Comparison of ENCODE assay signal across 17 cellular contexts in the genomic region with DNA sequence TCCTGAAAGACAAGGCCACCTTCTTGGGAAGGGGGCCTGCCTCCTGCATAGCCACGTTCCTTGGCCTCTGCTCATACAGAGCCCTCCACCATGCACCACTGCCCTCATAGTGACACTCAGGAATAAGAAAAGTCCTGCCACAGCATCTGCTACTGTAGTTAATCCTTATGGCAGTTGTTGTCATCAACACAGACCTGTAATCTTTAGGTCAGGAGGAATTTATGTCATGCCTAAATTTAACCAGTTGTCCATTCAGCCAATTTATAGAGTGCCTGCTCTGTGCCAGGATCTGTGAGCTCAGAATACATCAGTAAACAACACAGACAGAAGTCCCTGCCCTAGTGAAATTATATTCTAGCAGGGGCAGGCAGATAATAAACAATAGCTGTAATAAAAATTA. TPM values are rescaled to one million over a fixed set of nuclear protein-coding genes. Genes with fewer than 3 reads are reported as not detected.
"Had no signal": no experiment of that assay in that cellular context is flagged by ENCODE, and none has a peak within 500 bp of the region (broad histone marks: within the 10 kb centered on the region; RNA-seq: fewer than 3 reads in every experiment).

No MANE protein-coding gene starts in this region.

- ATAC-seq: gastroesophageal sphincter, left lung, natural killer cell had no signal

- H3K36me3 ChIP-seq: left lung, neutrophil, stomach, uterus had no signal

- H3K27ac Mint-ChIP-seq: activated CD4-positive, alpha-beta T cell treated with anti-CD3 and anti-CD28 coated beads, Interleukin-2, amount 10 ng/mL, durations not matched to agents 7 days and 5 days; activated T-helper 1 cell treated with anti-CD3 and anti-CD28 coated beads, Interleukin-12 subunit alpha, Interleukin-12 subunit beta, Interleukin-2, Interleukin-4 antibody, amounts not matched to agents 30 ng/mL and 10 ng/mL and 1 ng/mL, durations not matched to agents 14 hours and 24 hours and 36 hours; memory B cell; natural killer cell; T-helper 2 cell treated with Interferon-gamma antibody and Interleukin-4, amounts not matched to agents 5 μg/mL and 100 μg/mL, for 36 hours had no signal

- DNase-seq: activated CD4-positive, alpha-beta T cell treated with anti-CD3 and anti-CD28 coated beads, Interleukin-2, amount 10 ng/mL, durations not matched to agents 7 days and 5 days; activated CD8-positive, alpha-beta memory T cell treated with anti-CD3 and anti-CD28 coated beads for 24 hours; activated naive CD4-positive, alpha-beta T cell; erythroblast; left lung; natural killer cell; spleen; stomach; uterus had no signal

- H3K9me3 Mint-ChIP-seq: activated CD4-positive, alpha-beta T cell treated with anti-CD3 and anti-CD28 coated beads, Interleukin-2, amount 10 ng/mL, durations not matched to agents 7 days and 5 days; activated T-helper 1 cell treated with anti-CD3 and anti-CD28 coated beads, Interleukin-12 subunit alpha, Interleukin-12 subunit beta, Interleukin-2, Interleukin-4 antibody, amounts not matched to agents 30 ng/mL and 10 ng/mL and 1 ng/mL, durations not matched to agents 14 hours and 24 hours and 36 hours; memory B cell; natural killer cell; T-helper 2 cell treated with Interferon-gamma antibody and Interleukin-4, amounts not matched to agents 5 μg/mL and 100 μg/mL, for 36 hours had no signal

- H3K27ac ChIP-seq: gastroesophageal sphincter, hepatocyte, left lung, neutrophil, parathyroid adenoma, stomach, uterus had no signal

- H2AFZ ChIP-seq: hepatocyte, parathyroid adenoma had no signal

- H3K79me2 ChIP-seq: hepatocyte, parathyroid adenoma had no signal

- H3K27me3 ChIP-seq: gastroesophageal sphincter, hepatocyte, left lung, neutrophil, spleen, stomach, uterus had no signal

- H3K4me1 Mint-ChIP-seq: activated CD4-positive, alpha-beta T cell treated with anti-CD3 and anti-CD28 coated beads, Interleukin-2, amount 10 ng/mL, durations not matched to agents 7 days and 5 days; memory B cell; natural killer cell had no signal

- H3K4me3 ChIP-seq: gastroesophageal sphincter, hepatocyte, left lung, spleen, stomach, uterus had no signal

- H3K27me3 Mint-ChIP-seq: activated CD4-positive, alpha-beta T cell treated with anti-CD3 and anti-CD28 coated beads, Interleukin-2, amount 10 ng/mL, durations not matched to agents 7 days and 5 days had no signal

- H3K4me1 ChIP-seq: left lung, parathyroid adenoma, uterus had no signal

- H3K4me3 Mint-ChIP-seq: activated CD4-positive, alpha-beta T cell treated with anti-CD3 and anti-CD28 coated beads, Interleukin-2, amount 10 ng/mL, durations not matched to agents 7 days and 5 days; activated T-helper 1 cell treated with anti-CD3 and anti-CD28 coated beads, Interleukin-12 subunit alpha, Interleukin-12 subunit beta, Interleukin-2, Interleukin-4 antibody, amounts not matched to agents 30 ng/mL and 10 ng/mL and 1 ng/mL, durations not matched to agents 14 hours and 24 hours and 36 hours; memory B cell; natural killer cell; T-helper 2 cell treated with Interferon-gamma antibody and Interleukin-4, amounts not matched to agents 5 μg/mL and 100 μg/mL, for 36 hours had no signal

- H3K4me2 ChIP-seq: hepatocyte had no signal

- H3K36me3 Mint-ChIP-seq: memory B cell, natural killer cell had no signal

- H3K9me3 ChIP-seq: gastroesophageal sphincter, left lung, neutrophil, spleen, stomach, uterus had no signal

RNA-seq across cellular contexts. Expression of gene FAM124A, which starts 44.4 kb away (rescaled TPM):
- total RNA-seq: activated CD4-positive, alpha-beta T cell treated with anti-CD3 and anti-CD28 coated beads, Interleukin-2, amount 10 ng/mL, durations not matched to agents 7 days and 5 days; bronchial epithelial cell; natural killer cell had no signal
